ENCODE assay signal across 8 cellular contexts in the genomic region with DNA sequence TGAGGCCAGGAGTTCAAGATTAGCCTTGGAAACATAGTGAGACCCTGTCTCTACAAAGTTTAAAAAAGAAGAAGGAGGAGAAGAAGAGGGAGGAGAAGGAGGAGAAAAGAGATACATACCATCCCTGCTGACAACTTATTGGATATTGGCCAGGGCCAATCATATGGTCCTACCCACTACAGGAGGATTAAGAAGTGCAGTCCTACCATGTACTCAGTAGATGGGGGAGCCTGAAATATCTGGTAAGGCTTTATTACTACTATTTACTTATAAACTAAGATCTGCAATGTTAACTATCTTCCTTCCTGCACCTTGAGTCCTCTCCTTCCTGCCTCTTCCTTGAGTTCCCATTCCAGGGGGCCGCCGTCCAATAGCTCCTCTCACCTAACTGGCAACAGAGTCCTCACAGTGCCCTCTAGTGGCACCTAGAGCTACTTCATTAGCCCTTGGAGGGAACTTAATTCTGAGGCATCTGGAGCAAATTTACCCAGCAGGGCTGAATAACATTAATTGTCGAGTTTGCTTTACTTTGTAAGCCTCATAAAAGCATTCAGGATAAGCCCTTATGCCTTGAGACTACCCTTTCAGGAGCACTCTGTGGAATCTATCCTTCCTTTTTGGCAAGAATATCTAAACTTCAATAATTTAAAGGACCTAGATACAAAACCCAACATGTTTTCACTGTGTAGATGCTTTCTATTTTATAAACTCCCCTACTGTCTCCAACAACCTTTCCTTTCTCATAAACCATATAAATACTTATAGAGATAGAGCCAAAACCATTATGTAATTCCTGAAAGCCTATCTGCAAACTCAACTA. TPM values are rescaled to one million over a fixed set of nuclear protein-coding genes. Genes with fewer than 3 reads are reported as not detected.
A peak's percentile ranks its signal among the peaks of the same experiment; 100 is the strongest.
DNase-seq lines count a peak whose midpoint lies in the region; ATAC-seq and TF ChIP-seq lines count a peak whose summit lies in the region.

No MANE protein-coding gene starts in this region.

- H3K36me3 ChIP-seq in CD8-positive, alpha-beta T cell (ENCODE audit: insufficient read depth, low read length), result no peaks in the 10 kb centered on the region

- no peaks in the 10 kb centered on the region for H3K27me3 ChIP-seq in CD8-positive, alpha-beta T cell (ENCODE audit: insufficient read depth, low read length)

- H3K27ac ChIP-seq in CD8-positive, alpha-beta T cell (ENCODE audit: low read depth, low read length), result no peak overlapping the region

- DNase-seq in CD8-positive, alpha-beta T cell, result peak; percentile 25 to 64 (median 51)
- DNase-seq in NCI-H2171 (lab: John Stamatoyannopoulos, UW), result peak; percentile 17
- DNase-seq in activated B cell treated with CpG ODN at 0.5 μM for 24 hours, result no peak
- peak; percentile 74 for DNase-seq in cerebellar cortex (ENCODE audit: low spot score)
- DNase-seq in left colon, result peak; percentile 51 to 67
- DNase-seq in stimulated activated CD4-positive, alpha-beta T cell treated with anti-CD3 and anti-CD28 coated beads, Interleukin-4, amount 100 ng/mL, for 48 hours (ENCODE audit: low read depth in 2 of 2), result peak; percentile 52 to 60

- no peaks in the 10 kb centered on the region for H3K4me1 ChIP-seq in CD8-positive, alpha-beta T cell (ENCODE audit: insufficient read depth, low read length)

- H3K27me3 Mint-ChIP-seq in CD8-positive, alpha-beta T cell (ENCODE audit: low read depth), result peaks cover 5% of the 10 kb centered on the region
- no peaks in the 10 kb centered on the region for H3K27me3 Mint-ChIP-seq in activated B cell treated with CpG ODN at 0.5 μM for 24 hours

- no peak overlapping the region for H3K27ac Mint-ChIP-seq in CD8-positive, alpha-beta T cell
- H3K27ac Mint-ChIP-seq in activated B cell treated with CpG ODN at 0.5 μM for 24 hours, result no peak overlapping the region

- POLR2A ChIA-PET in CD8-positive, alpha-beta T cell (lab: Charles Lee), result interaction anchor here (1.2 kb wide), 1 partner anchor 39 kb away, joined by 4 read pairs; the partner anchor contains the start of gene RANBP6
- POLR2A ChIA-PET in activated B cell treated with CpG ODN at 0.5 μM for 24 hours (lab: Charles Lee), result interaction anchor here (1.1 kb wide), 1 partner anchor 39 kb away, joined by 8 read pairs; the partner anchor contains the start of gene RANBP6

- TF ChIP-seq CTCF in CD8-positive, alpha-beta T cell (IDR thresholded peaks at IDR 0.05), result peak; percentile 65
- no peak for TF ChIP-seq CTCF in activated B cell treated with CpG ODN at 0.5 μM for 24 hours (IDR thresholded peaks at IDR 0.05)

- H3K9me3 ChIP-seq in CD8-positive, alpha-beta T cell (ENCODE audit: low read length), result no peaks in the 10 kb centered on the region

- ATAC-seq in CD8-positive, alpha-beta T cell, result peak; percentile 75
- peak; percentile 47 for ATAC-seq in GM21825 (IDR thresholded peaks at IDR 0.05; ENCODE audit: unreplicated experiment)
- ATAC-seq in activated B cell treated with CpG ODN at 0.5 μM for 24 hours (ENCODE audit: low read depth), result peak; percentile 53
- ATAC-seq in left colon, result peak; percentile 82
- no peak for ATAC-seq in HG03342 (IDR thresholded peaks at IDR 0.05; ENCODE audit: unreplicated experiment)

- H3K4me3 Mint-ChIP-seq in CD8-positive, alpha-beta T cell, result no peak overlapping the region
- no peak overlapping the region for H3K4me3 Mint-ChIP-seq in activated B cell treated with CpG ODN at 0.5 μM for 24 hours

- intact Hi-C loops in CD8-positive, alpha-beta T cell (cut with DNase I, micrococcal nuclease), result loop anchor here (1.0 to 5.0 kb wide), 6 partner anchors 47 to 514 kb away; a partner anchor contains a TSS
- intact Hi-C loops in activated B cell treated with CpG ODN at 0.5 μM for 24 hours (cut with micrococcal nuclease), result loop anchor here (1.0 to 10.0 kb wide), 7 partner anchors 48 to 1290 kb away; partner anchors contain the start of genes INSL6 and UHRF2
- intact Hi-C loops in left colon (cut with DNase I, micrococcal nuclease), result loop anchor here in 1 of 2 donors (2.0 to 5.0 kb wide), 2 partner anchors 164 to 253 kb away; partner anchors contain the start of gene MLANA

- H3K4me3 ChIP-seq in CD8-positive, alpha-beta T cell (ENCODE audit: low read depth, low read length), result no peak overlapping the region

- CTCF ChIA-PET in CD8-positive, alpha-beta T cell (lab: Charles Lee), result interaction anchor here (0.6 to 5.0 kb wide), 26 partner anchors 8 to 597 kb away, joined by 3 to 63 read pairs (median 4); no protein-coding TSS in a partner anchor
- CTCF ChIA-PET in activated B cell treated with CpG ODN at 0.5 μM for 24 hours (lab: Charles Lee), result interaction anchor here (0.7 to 3.1 kb wide), 28 partner anchors 8 to 1292 kb away, joined by 3 to 55 read pairs (median 4); no protein-coding TSS in a partner anchor

- H3K9me3 Mint-ChIP-seq in CD8-positive, alpha-beta T cell, result no peaks in the 10 kb centered on the region
- peaks cover 2% of the 10 kb centered on the region for H3K9me3 Mint-ChIP-seq in activated B cell treated with CpG ODN at 0.5 μM for 24 hours

- H3K36me3 Mint-ChIP-seq in CD8-positive, alpha-beta T cell, result no peaks in the 10 kb centered on the region
- no peaks in the 10 kb centered on the region for H3K36me3 Mint-ChIP-seq in activated B cell treated with CpG ODN at 0.5 μM for 24 hours (ENCODE audit: low read depth)

- H3K4me1 Mint-ChIP-seq in CD8-positive, alpha-beta T cell (ENCODE audit: low read depth), result peaks cover 7% of the 10 kb centered on the region
- H3K4me1 Mint-ChIP-seq in activated B cell treated with CpG ODN at 0.5 μM for 24 hours, result peaks cover 24% of the 10 kb centered on the region

RNA-seq across cellular contexts. Expression of gene RANBP6, which starts 39.1 kb away (rescaled TPM):
- total RNA-seq in CD8-positive, alpha-beta T cell, result 10 to 100 TPM; 38.1 to 39.7 TPM
- total RNA-seq in activated B cell treated with CpG ODN at 0.5 μM for 24 hours (21.6 and 22.5 TPM in 2 replicates), left colon (1 to 10 TPM; 7.1 to 9.5 TPM)
